In genomic region chr2:241357531-241357930, GRCh38 we compare ENCODE assay signal across 1 cellular context.
TF ChIP-seq lines count a peak whose summit lies in the region.

No MANE protein-coding gene starts in this region.

TF ChIP-seq in GM23338, 12 proteins besides CTCF, POLR2A, EP300 and RAD21 (continued from another document):
- no peak for TF ChIP-seq ZNF462 (CRISPR knock-in tag; IDR thresholded peaks at IDR 0.05)
